In the genomic region with DNA sequence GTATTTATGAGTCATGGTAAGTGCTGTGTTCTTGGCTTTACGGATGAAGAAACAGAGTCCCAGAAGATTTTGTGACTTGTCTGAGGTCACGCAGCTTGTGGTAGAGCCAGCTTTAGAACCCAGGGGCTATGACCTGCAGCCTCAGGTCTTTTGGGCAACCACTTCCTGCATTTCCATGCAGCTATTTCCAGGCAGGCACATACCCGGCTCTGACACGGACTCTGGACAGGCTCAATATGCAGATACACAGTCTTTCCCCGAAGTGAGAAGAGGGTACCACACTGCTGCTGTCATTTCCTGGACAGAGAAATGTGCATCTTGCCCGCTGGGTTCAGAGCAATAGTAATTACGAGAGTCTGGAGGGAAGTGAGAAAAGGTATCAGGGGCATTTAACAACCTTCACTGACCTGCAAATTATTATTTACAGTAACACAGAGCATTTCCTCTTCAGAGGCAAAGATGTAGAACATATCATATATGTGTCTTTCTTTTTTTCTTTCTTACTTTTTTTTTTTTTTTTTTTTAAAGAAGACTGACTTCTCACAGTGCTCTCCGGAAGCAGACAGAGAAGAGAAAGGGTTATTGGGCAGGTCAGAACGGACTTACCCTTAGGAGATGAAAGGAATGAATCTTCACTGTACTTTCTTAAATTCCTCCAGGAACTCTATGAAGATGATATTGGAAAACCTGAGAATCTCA, we compare ENCODE assay signal across 8 cellular contexts.
DNase-seq lines count a peak whose midpoint lies in the region; ATAC-seq and TF ChIP-seq lines count a peak whose summit lies in the region.

No MANE protein-coding gene starts in this region.

- H3K9me3 ChIP-seq in Loucy (ENCODE audit: insufficient read depth, low read depth, low read length) (no peaks in the 10 kb centered on the region), stomach (peaks cover 0 to 5% (median 0%) of the 10 kb centered on the region in 4 donors), HAP-1 (no peaks in the 10 kb centered on the region)

- peak; percentile 96 for ATAC-seq in GM21576 (IDR thresholded peaks at IDR 0.05; ENCODE audit: unreplicated experiment)
- peak; percentile 86 to 91 for ATAC-seq in activated naive CD4-positive, alpha-beta T cell treated with anti-CD3 and anti-CD28 coated beads, Interleukin-2, amount 50 U/mL, for 72 hours

- TF ChIP-seq POLR2A in stomach (IDR thresholded peaks at IDR 0.05): no peak

- H3K4me1 ChIP-seq in Loucy (ENCODE audit: insufficient read depth, low read length, poor library complexity, severe bottlenecking) (peaks cover 27% of the 10 kb centered on the region), stomach (no peaks in the 10 kb centered on the region), HAP-1 (no peaks in the 10 kb centered on the region)

- no peak overlapping the region for H2AFZ ChIP-seq in Loucy (ENCODE audit: low read length)

- TF ChIP-seq EP300 in stomach (IDR thresholded peaks at IDR 0.05): no peak

- H3K4me2 ChIP-seq in Loucy (ENCODE audit: low read depth, low read length, poor library complexity, severe bottlenecking): peak overlapping the region; percentile 48

- H3K27me3 ChIP-seq in Loucy (ENCODE audit: insufficient read depth, low read length, poor library complexity, severe bottlenecking) (no peaks in the 10 kb centered on the region), stomach (no peaks in the 10 kb centered on the region), HAP-1 (ENCODE audit: low read depth) (no peaks in the 10 kb centered on the region)

- in situ Hi-C loops in GM13976 (cut with MboI; ENCODE audit: low sequenced_read_pairs, unreplicated experiment) (no loop called here), HAP-1 (cut with MboI; ENCODE audit: low sequenced_read_pairs) (no loop called here)

- H3K36me3 Mint-ChIP-seq in activated naive CD4-positive, alpha-beta T cell treated with anti-CD3 and anti-CD28 coated beads, Interleukin-2, amount 50 U/mL, for 72 hours: peaks cover 0 to 21% of the 10 kb centered on the region in 2 donors

- H3K9me3 Mint-ChIP-seq in activated naive CD4-positive, alpha-beta T cell treated with anti-CD3 and anti-CD28 coated beads, Interleukin-2, amount 50 U/mL, for 72 hours: peaks cover 0 to 6% of the 10 kb centered on the region in 2 donors

- DNase-seq in GM13976 (ENCODE audit: low spot score) (peak; percentile 67), stomach (no peak), HAP-1 (ENCODE audit: low spot score in 2 of 2) (no peak), COR-L47 (lab: John Stamatoyannopoulos, UW) (no peak)
- peak; percentile 45 to 89 for DNase-seq in activated naive CD4-positive, alpha-beta T cell treated with anti-CD3 and anti-CD28 coated beads, Interleukin-2, amount 50 U/mL, for 72 hours (ENCODE audit: low spot score in 2 of 2)
- peak; percentile 79 for DNase-seq in stimulated activated CD8-positive, alpha-beta memory T cell treated with anti-CD3 and anti-CD28 coated beads, Interleukin-4, amount 100 ng/mL, for 48 hours

- H3K4me3 ChIP-seq in Loucy (ENCODE audit: low read length, poor library complexity, severe bottlenecking) (peak overlapping the region; percentile 18), stomach (no peak overlapping the region), HAP-1 (no peak overlapping the region)

- H4K20me1 ChIP-seq in Loucy (ENCODE audit: insufficient read depth, low read length, poor library complexity, severe bottlenecking): no peaks in the 10 kb centered on the region

- peak overlapping the region; percentile 86 to 94 for H3K27ac Mint-ChIP-seq in activated naive CD4-positive, alpha-beta T cell treated with anti-CD3 and anti-CD28 coated beads, Interleukin-2, amount 50 U/mL, for 72 hours

- no peak overlapping the region for H3K9ac ChIP-seq in Loucy (ENCODE audit: low read depth, low read length, poor library complexity, severe bottlenecking)

- no peak for TF ChIP-seq CTCF in GM13976 (IDR thresholded peaks at IDR 0.05; ENCODE audit: borderline replicate concordance, control extremely low read depth, extremely low read depth, insufficient read depth, missing control alignments)
- no peak for TF ChIP-seq CTCF in Loucy (conservative IDR thresholded peaks at IDR 0.05; ENCODE audit: low read length)
- TF ChIP-seq CTCF in stomach (IDR thresholded peaks at IDR 0.05): no peak

- intact Hi-C loops in stomach (cut with DNase I; ENCODE audit: low total_unique reads): no loop called here

- WGBS in stomach, 5 donors: 45 to 57% (median 53%) methylated on average over 9 of the region's 9 CpGs

- H3K27ac ChIP-seq in stomach: no peak overlapping the region

- H3K9me2 ChIP-seq in Loucy (replicated peaks; ENCODE audit: low read depth, low read length): no peaks in the 10 kb centered on the region

- H3K79me2 ChIP-seq in Loucy (ENCODE audit: insufficient read depth, low read length): no peaks in the 10 kb centered on the region

- H3K36me3 ChIP-seq in Loucy (ENCODE audit: insufficient read depth, low read length): no peaks in the 10 kb centered on the region
- H3K36me3 ChIP-seq in stomach: no peaks in the 10 kb centered on the region
- no peaks in the 10 kb centered on the region for H3K36me3 ChIP-seq in HAP-1 (replicated peaks)

- H3F3A ChIP-seq in Loucy (ENCODE audit: low read depth): no peaks in the 10 kb centered on the region

Comparison
In these comparisons a context has a peak if more than half of its experiments do, and no peak if none do; other contexts are left out.
1. DNase-seq: peak in GM13976 (single experiment), activated naive CD4-positive, alpha-beta T cell treated with anti-CD3 and anti-CD28 coated beads, Interleukin-2, amount 50 U/mL, for 72 hours (2 of 2) and stimulated activated CD8-positive, alpha-beta memory T cell treated with anti-CD3 and anti-CD28 coated beads, Interleukin-4, amount 100 ng/mL, for 48 hours (single experiment); none in stomach (single experiment), HAP-1 (0 of 2) and COR-L47 (single experiment).